1 cellular context compared by ENCODE assay signal in the genomic region with DNA sequence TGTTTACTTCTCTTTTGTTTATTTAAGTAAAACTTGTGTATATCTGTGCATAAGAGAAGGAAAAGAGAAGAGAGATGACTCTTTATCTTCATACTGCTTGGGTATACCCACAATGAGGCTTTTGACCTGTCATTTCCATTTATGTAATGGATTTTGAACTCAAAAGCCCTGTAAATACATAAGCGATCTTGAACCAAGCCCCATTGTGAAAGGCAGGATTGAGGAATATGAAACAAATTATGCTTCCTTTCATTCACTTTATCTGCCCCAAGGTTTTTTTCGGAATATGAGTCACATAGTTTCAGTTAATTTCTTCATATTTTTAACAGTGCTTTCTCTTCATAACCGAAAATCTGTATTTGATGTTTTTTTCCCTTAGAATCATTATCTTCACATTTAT.
TF ChIP-seq lines count a peak whose summit lies in the region.

No MANE protein-coding gene starts in this region.

TF ChIP-seq in HepG2, 621 proteins besides CTCF, POLR2A, EP300 and RAD21 (continued from another document):
- TF ChIP-seq REXO4 (CRISPR knock-in tag; IDR thresholded peaks at IDR 0.05; ENCODE audit: borderline replicate concordance): no peak
- peak; percentile 26; the same call in 1 of the 2 replicates for TF ChIP-seq HNF4G (IDR thresholded peaks at IDR 0.05; ENCODE audit: borderline replicate concordance, low read depth, low read length)
- TF ChIP-seq HNF4G (CRISPR knock-in tag; IDR thresholded peaks at IDR 0.05; ENCODE audit: borderline replicate concordance, low read depth): no peak
- no peak for TF ChIP-seq SALL2 (CRISPR knock-in tag; IDR thresholded peaks at IDR 0.05)
- TF ChIP-seq ZKSCAN1 (IDR thresholded peaks at IDR 0.05; ENCODE audit: low read length): no peak
- TF ChIP-seq HOXA7 (CRISPR knock-in tag; IDR thresholded peaks at IDR 0.05): no peak
